19 cellular contexts compared by ENCODE assay signal in the genomic region with DNA sequence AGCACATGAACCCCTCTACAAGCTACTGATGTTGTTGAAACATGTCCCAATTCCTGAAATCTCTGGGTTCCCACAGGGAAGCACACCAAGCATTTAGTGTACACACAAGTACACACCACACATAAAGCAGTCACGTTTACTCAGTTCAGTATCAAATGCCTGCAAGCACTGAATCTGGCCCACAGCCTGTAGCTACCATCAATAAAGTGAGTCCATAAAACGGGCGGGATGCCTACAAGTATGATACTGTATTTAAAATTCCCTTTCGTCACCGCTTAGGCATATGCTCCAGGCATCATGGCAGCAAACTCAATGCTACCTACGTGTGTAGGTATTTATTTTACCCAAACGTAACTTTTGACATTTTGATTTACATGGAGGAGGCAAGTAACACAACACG. TPM values are rescaled to one million over a fixed set of nuclear protein-coding genes. Genes with fewer than 3 reads are reported as not detected.
A peak's percentile ranks its signal among the peaks of the same experiment; 100 is the strongest.
DNase-seq lines count a peak whose midpoint lies in the region; ATAC-seq and TF ChIP-seq lines count a peak whose summit lies in the region.
"Had no signal": no experiment of that assay in that cellular context is flagged by ENCODE, and none has a peak within 500 bp of the region (broad histone marks: within the 10 kb centered on the region; RNA-seq: fewer than 3 reads in every experiment).

No MANE protein-coding gene starts in this region.

- H3K36me3 ChIP-seq in Loucy (ENCODE audit: insufficient read depth, low read length) (no peaks in the 10 kb centered on the region; the same call in 1 of the 2 replicates), ascending aorta (peaks cover 6 to 16% of the 10 kb centered on the region in 2 donors)
- H3K36me3 ChIP-seq: pancreas had no signal

- DNase-seq in activated naive CD4-positive, alpha-beta T cell treated with Interleukin-2 at 50 U/mL for 16 hours, result no peak
- DNase-seq in progenitor cell of endocrine pancreas (ENCODE audit: low spot score, unreplicated experiment) (no peak), NCI-H2081 treated with DMSO at 0.1 percent for 48 hours (lab: John Stamatoyannopoulos, UW) (no peak), ascending aorta (ENCODE audit: low spot score in 2 of 2) (no peak)
- DNase-seq: body of pancreas, cortex of kidney, glutamatergic neuron, KG1, mesenchymal stem cell, NCI-H2171 treated with DMSO at 0.1 percent for 48 hours, pancreas, Right ventricle myocardium superior had no signal

- H3K27me3 Mint-ChIP-seq in activated naive CD4-positive, alpha-beta T cell treated with anti-CD3 and anti-CD28 coated beads, Interleukin-2, amount 50 U/mL, for 24 hours, result no peaks in the 10 kb centered on the region
- H3K27me3 Mint-ChIP-seq in brain (no peaks in the 10 kb centered on the region), progenitor cell of endocrine pancreas (no peaks in the 10 kb centered on the region)

- no peak overlapping the region for H2AFZ ChIP-seq in Loucy (ENCODE audit: low read length)

- no peak overlapping the region for H3K27ac Mint-ChIP-seq in activated naive CD4-positive, alpha-beta T cell treated with anti-CD3 and anti-CD28 coated beads, Interleukin-2, amount 50 U/mL, for 24 hours
- H3K27ac Mint-ChIP-seq in brain (peak overlapping the region in 1 of 5 experiments; percentile 1), progenitor cell of endocrine pancreas (no peak overlapping the region)
- H3K27ac Mint-ChIP-seq: stimulated activated effector memory CD8-positive, alpha-beta T cell treated with anti-CD3 and anti-CD28 coated beads, Interleukin-12 subunit alpha, Interleukin-12 subunit beta, amount 100 ng/mL, for 72 hours; T-helper 1 cell treated with Interleukin-12 subunit alpha and Interleukin-12 subunit beta and Interleukin-4 antibody, amounts not matched to agents 30 μg/mL and 1 μg/mL, for 36 hours had no signal

- no peak for TF ChIP-seq CTCF in Loucy (conservative IDR thresholded peaks at IDR 0.05; ENCODE audit: low read length)
- no peak for TF ChIP-seq CTCF in brain (conservative IDR thresholded peaks at IDR 0.05)
- no peak for TF ChIP-seq CTCF in progenitor cell of endocrine pancreas (IDR thresholded peaks at IDR 0.05; ENCODE audit: unreplicated experiment)
- TF ChIP-seq CTCF in ascending aorta (IDR thresholded peaks at IDR 0.05), result no peak

- H3K9me2 ChIP-seq in Loucy (replicated peaks; ENCODE audit: low read depth, low read length), result no peaks in the 10 kb centered on the region

- intact Hi-C loops in ascending aorta (cut with DNase I), result no loop called here

- H3K36me3 Mint-ChIP-seq in activated naive CD4-positive, alpha-beta T cell treated with anti-CD3 and anti-CD28 coated beads, Interleukin-2, amount 50 U/mL, for 24 hours, result peaks cover 7% of the 10 kb centered on the region
- H3K36me3 Mint-ChIP-seq in brain (peaks cover 33% of the 10 kb centered on the region), progenitor cell of endocrine pancreas (ENCODE audit: insufficient read depth) (peaks cover 14% of the 10 kb centered on the region)

- H3K4me1 Mint-ChIP-seq in activated naive CD4-positive, alpha-beta T cell treated with anti-CD3 and anti-CD28 coated beads, Interleukin-2, amount 50 U/mL, for 24 hours, result peaks cover 65% of the 10 kb centered on the region
- peaks cover 32% of the 10 kb centered on the region for H3K4me1 Mint-ChIP-seq in brain
- no peaks in the 10 kb centered on the region for H3K4me1 Mint-ChIP-seq in progenitor cell of endocrine pancreas (ENCODE audit: low read depth)

- peak overlapping the region; percentile 74 for H3K4me3 Mint-ChIP-seq in activated naive CD4-positive, alpha-beta T cell treated with anti-CD3 and anti-CD28 coated beads, Interleukin-2, amount 50 U/mL, for 24 hours
- peak overlapping the region; percentile 58 to 97 (median 90) for H3K4me3 Mint-ChIP-seq in brain
- peak overlapping the region; percentile 49 for H3K4me3 Mint-ChIP-seq in progenitor cell of endocrine pancreas (ENCODE audit: low read depth)

- ATAC-seq in HG02885 (IDR thresholded peaks at IDR 0.05; ENCODE audit: poor library complexity, unreplicated experiment), result no peak
- ATAC-seq: body of pancreas; pancreas; stimulated activated effector memory CD8-positive, alpha-beta T cell treated with anti-CD3 and anti-CD28 coated beads, Interleukin-12 subunit alpha, Interleukin-12 subunit beta, amount 100 ng/mL, for 72 hours had no signal

- peak overlapping the region; percentile 32 for H3K9ac ChIP-seq in Loucy (ENCODE audit: low read depth, low read length, poor library complexity, severe bottlenecking)

- peaks cover 4% of the 10 kb centered on the region for H4K20me1 ChIP-seq in Loucy (ENCODE audit: insufficient read depth, low read length, poor library complexity, severe bottlenecking)

- H3F3A ChIP-seq in Loucy (ENCODE audit: low read depth), result no peaks in the 10 kb centered on the region

- no peaks in the 10 kb centered on the region for H3K27me3 ChIP-seq in Loucy (ENCODE audit: insufficient read depth, low read length, poor library complexity, severe bottlenecking)
- no peaks in the 10 kb centered on the region for H3K27me3 ChIP-seq in ascending aorta
- H3K27me3 ChIP-seq: body of pancreas, pancreas had no signal

- H3K79me2 ChIP-seq in Loucy (ENCODE audit: insufficient read depth, low read length), result peaks cover 60% of the 10 kb centered on the region

- H3K4me2 ChIP-seq in Loucy (ENCODE audit: low read depth, low read length, poor library complexity, severe bottlenecking), result peak overlapping the region; percentile 57

- H3K9me3 Mint-ChIP-seq in activated naive CD4-positive, alpha-beta T cell treated with anti-CD3 and anti-CD28 coated beads, Interleukin-2, amount 50 U/mL, for 24 hours, result no peaks in the 10 kb centered on the region
- H3K9me3 Mint-ChIP-seq in brain, result peaks cover 0 to 7% (median 0%) of the 10 kb centered on the region in 5 experiments
- H3K9me3 Mint-ChIP-seq in progenitor cell of endocrine pancreas (ENCODE audit: low read depth), result no peaks in the 10 kb centered on the region
- H3K9me3 Mint-ChIP-seq: stimulated activated effector memory CD8-positive, alpha-beta T cell treated with anti-CD3 and anti-CD28 coated beads, Interleukin-12 subunit alpha, Interleukin-12 subunit beta, amount 100 ng/mL, for 72 hours; T-helper 1 cell treated with Interleukin-12 subunit alpha and Interleukin-12 subunit beta and Interleukin-4 antibody, amounts not matched to agents 30 μg/mL and 1 μg/mL, for 36 hours had no signal

- peaks cover 38% of the 10 kb centered on the region for H3K4me1 ChIP-seq in Loucy (ENCODE audit: insufficient read depth, low read length, poor library complexity, severe bottlenecking)
- H3K4me1 ChIP-seq in ascending aorta, result peaks cover 12% of the 10 kb centered on the region in 2 donors

- no peaks in the 10 kb centered on the region for H3K9me3 ChIP-seq in Loucy (ENCODE audit: insufficient read depth, low read depth, low read length)
- no peaks in the 10 kb centered on the region for H3K9me3 ChIP-seq in ascending aorta
- H3K9me3 ChIP-seq: body of pancreas, pancreas had no signal

- H3K4me3 ChIP-seq in Loucy (ENCODE audit: low read length, poor library complexity, severe bottlenecking), result no peak overlapping the region
- H3K4me3 ChIP-seq in ascending aorta, result no peak overlapping the region
- H3K4me3 ChIP-seq: body of pancreas, pancreas, skin epidermis had no signal

- H3K27ac ChIP-seq in ascending aorta, result no peak overlapping the region
- H3K27ac ChIP-seq: body of pancreas, pancreas, skin epidermis had no signal

RNA-seq across cellular contexts. Expression of a gene that starts 2.3 kb away (rescaled TPM):
- 21.6 TPM for polyA plus RNA-seq in brain (ENCODE audit: insufficient read depth, low read depth, low replicate concordance)
- total RNA-seq in progenitor cell of endocrine pancreas (33.6 and 34.4 TPM in 2 replicates), ascending aorta (27.6 TPM)

RNA-seq across cellular contexts. Expression of a gene that starts 20.1 kb away (rescaled TPM):
- polyA plus RNA-seq in brain (ENCODE audit: insufficient read depth, low read depth, low replicate concordance), result 147 TPM
- total RNA-seq in progenitor cell of endocrine pancreas (82.7 and 85.3 TPM in 2 replicates), ascending aorta (47.8 TPM)

RNA-seq across cellular contexts. Expression of a gene that starts 31.6 kb away (rescaled TPM):
- polyA plus RNA-seq in brain (ENCODE audit: insufficient read depth, low read depth, low replicate concordance), result 28.1 TPM
- total RNA-seq in progenitor cell of endocrine pancreas (92.7 and 92.9 TPM in 2 replicates), ascending aorta (47.6 TPM)

RNA-seq across cellular contexts. Expression of a gene that starts 46.8 kb away (rescaled TPM):
- polyA plus RNA-seq in brain (ENCODE audit: insufficient read depth, low read depth, low replicate concordance), result 61.3 TPM
- total RNA-seq in progenitor cell of endocrine pancreas (151 and 154 TPM in 2 replicates), ascending aorta (66.0 TPM)

RNA-seq across cellular contexts. Expression of a gene that starts 51.5 kb away (rescaled TPM):
- polyA plus RNA-seq in brain (ENCODE audit: insufficient read depth, low read depth, low replicate concordance), result 7.7 TPM
- 39.4 and 41.3 TPM in 2 replicates for total RNA-seq in progenitor cell of endocrine pancreas
- 44.0 TPM for total RNA-seq in ascending aorta
